17 cellular contexts compared by ENCODE assay signal in the genomic region with DNA sequence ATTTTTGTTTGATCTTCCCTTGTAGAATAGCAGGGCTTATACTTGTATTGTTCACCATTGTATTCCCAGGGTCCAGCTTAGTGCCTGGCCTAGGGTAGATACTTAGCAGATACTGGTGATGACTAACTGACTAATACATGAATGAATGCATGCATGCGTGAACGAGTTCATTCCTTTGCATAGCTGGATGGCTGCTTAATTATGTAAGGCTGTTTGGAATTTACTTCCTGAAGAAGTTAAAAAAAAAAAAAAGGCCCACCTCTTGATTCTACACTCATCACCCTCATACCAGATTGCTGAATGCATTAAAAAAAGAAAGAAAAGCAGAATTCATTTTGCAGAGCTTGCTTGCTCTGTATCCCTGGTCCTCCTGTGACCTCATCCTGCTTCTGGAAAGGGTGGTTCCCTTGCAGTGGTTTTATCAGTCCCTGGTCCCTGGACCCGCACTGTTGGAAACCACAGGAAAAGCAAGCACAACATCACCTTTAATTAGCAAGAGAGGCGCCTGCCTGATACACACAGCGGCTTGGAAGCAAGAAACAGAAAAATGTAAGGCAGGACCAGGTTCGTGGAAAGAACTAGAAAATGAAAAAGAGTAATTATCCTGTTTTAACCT.
DNase-seq lines count a peak whose midpoint lies in the region; ATAC-seq, FAIRE-seq and TF ChIP-seq lines count a peak whose summit lies in the region.
"Had no signal": no experiment of that assay in that cellular context is flagged by ENCODE, and none has a peak within 500 bp of the region (broad histone marks: within the 10 kb centered on the region; RNA-seq: fewer than 3 reads in every experiment).

No MANE protein-coding gene starts in this region.

- no peaks in the 10 kb centered on the region for H3K9me2 ChIP-seq in hepatocyte (replicated peaks; ENCODE audit: insufficient read depth)

- H3K27ac ChIP-seq in HUES48 (ENCODE audit: low read depth, low read length) (peak overlapping the region; percentile 52), hepatocyte (no peak overlapping the region)
- H3K27ac ChIP-seq: esophagus squamous epithelium, prostate gland, stomach had no signal

- TF ChIP-seq CTCF in bronchial epithelial cell (IDR thresholded peaks at IDR 0.05; ENCODE audit: insufficient read depth, low read length, severe bottlenecking) = no peak
- no peak for TF ChIP-seq CTCF in hepatocyte (IDR thresholded peaks at IDR 0.05; ENCODE audit: poor library complexity)

- H2AFZ ChIP-seq in hepatocyte = no peak overlapping the region

- no peaks in the 10 kb centered on the region for H3K9me3 Mint-ChIP-seq in activated T-cell treated with anti-CD3 and anti-CD28 coated beads, Interleukin-2, amount 50 U/mL, for 4 hours
- H3K9me3 Mint-ChIP-seq: activated CD4-positive, alpha-beta memory T cell treated with anti-CD3 and anti-CD28 coated beads for 36 hours had no signal

- peaks cover 10% of the 10 kb centered on the region; the same call in 1 of the 2 replicates for H3K4me1 ChIP-seq in HUES48 (ENCODE audit: control insufficient read depth, insufficient read depth, low read length)
- H3K4me1 ChIP-seq in hepatocyte (ENCODE audit: insufficient read depth) = no peaks in the 10 kb centered on the region
- H3K4me1 ChIP-seq: esophagus squamous epithelium, prostate gland, stomach had no signal

- H3K79me2 ChIP-seq in hepatocyte = no peaks in the 10 kb centered on the region

- no peaks in the 10 kb centered on the region for H3K27me3 Mint-ChIP-seq in activated T-cell treated with anti-CD3 and anti-CD28 coated beads, Interleukin-2, amount 50 U/mL, for 4 hours (ENCODE audit: low read depth)
- H3K27me3 Mint-ChIP-seq: activated CD4-positive, alpha-beta memory T cell treated with anti-CD3 and anti-CD28 coated beads for 36 hours; T-helper 17 cell had no signal

- H3K4me3 Mint-ChIP-seq in activated T-cell treated with anti-CD3 and anti-CD28 coated beads, Interleukin-2, amount 50 U/mL, for 4 hours = no peak overlapping the region
- H3K4me3 Mint-ChIP-seq: activated CD4-positive, alpha-beta memory T cell treated with anti-CD3 and anti-CD28 coated beads for 36 hours; CD4-positive, CD25-positive, alpha-beta regulatory T cell; T-helper 17 cell had no signal

- no peak for ATAC-seq in GM18861 (IDR thresholded peaks at IDR 0.05; ENCODE audit: unreplicated experiment)
- no peak for ATAC-seq in activated T-cell treated with anti-CD3 and anti-CD28 coated beads, Interleukin-2, amount 50 U/mL, for 4 hours
- ATAC-seq: T-helper 17 cell had no signal

- H3K36me3 Mint-ChIP-seq in activated T-cell treated with anti-CD3 and anti-CD28 coated beads, Interleukin-2, amount 50 U/mL, for 4 hours (ENCODE audit: insufficient read depth) = no peaks in the 10 kb centered on the region
- H3K36me3 Mint-ChIP-seq: activated CD4-positive, alpha-beta memory T cell treated with anti-CD3 and anti-CD28 coated beads for 36 hours had no signal

- H3K4me3 ChIP-seq in HUES48 (ENCODE audit: low read depth, low read length) (no peak overlapping the region), bronchial epithelial cell (ENCODE audit: low read depth, low read length) (no peak overlapping the region), hepatocyte (no peak overlapping the region)
- H3K4me3 ChIP-seq: esophagus squamous epithelium, prostate gland, stomach had no signal

- H4K20me1 ChIP-seq in hepatocyte (ENCODE audit: insufficient read depth, poor library complexity, severe bottlenecking) = no peaks in the 10 kb centered on the region

- 77% methylated on average over 6 of the region's 6 CpGs for WGBS in hepatocyte (ENCODE audit: low lambda C conversion rate, missing lambda C conversion rate)

- no peaks in the 10 kb centered on the region for H3K4me1 Mint-ChIP-seq in activated T-cell treated with anti-CD3 and anti-CD28 coated beads, Interleukin-2, amount 50 U/mL, for 4 hours (ENCODE audit: low read depth)
- H3K4me1 Mint-ChIP-seq: CD4-positive, CD25-positive, alpha-beta regulatory T cell; T-helper 17 cell had no signal

- H3K9me3 ChIP-seq in HUES48 (ENCODE audit: control insufficient read depth, insufficient read depth, low read length) (no peaks in the 10 kb centered on the region), hepatocyte (ENCODE audit: low read depth) (no peaks in the 10 kb centered on the region)
- H3K9me3 ChIP-seq: esophagus squamous epithelium, prostate gland, stomach had no signal

- H3K9ac ChIP-seq in HUES48 (ENCODE audit: low read depth, low read length) = no peak overlapping the region

- no peaks in the 10 kb centered on the region for H3K27me3 ChIP-seq in HUES48 (ENCODE audit: control insufficient read depth, insufficient read depth, low read length)
- H3K27me3 ChIP-seq in bronchial epithelial cell (ENCODE audit: control insufficient read depth, insufficient read depth, low read length) = no peaks in the 10 kb centered on the region
- H3K27me3 ChIP-seq in hepatocyte = no peaks in the 10 kb centered on the region
- H3K27me3 ChIP-seq: esophagus squamous epithelium, stomach had no signal

- peak; percentile 75 for DNase-seq in AG20443 (ENCODE audit: low spot score)
- peak; percentile 99 for DNase-seq in bronchial epithelial cell (ENCODE audit: low read depth)
- peak; percentile 28 for DNase-seq in left kidney (ENCODE audit: low read depth, low spot score)
- DNase-seq in hepatocyte (ENCODE audit: low spot score) = no peak
- no peak for DNase-seq in activated T-cell treated with anti-CD3 and anti-CD28 coated beads, Interleukin-2, amount 50 U/mL, for 4 hours
- no peak for DNase-seq in stimulated activated CD4-positive, alpha-beta T cell treated with anti-CD3 and anti-CD28 coated beads, Interleukin-12 subunit alpha, Interleukin-12 subunit beta, amount 100 ng/mL, for 4 hours
- DNase-seq: activated CD4-positive, alpha-beta memory T cell treated with anti-CD3 and anti-CD28 coated beads for 36 hours; activated effector memory CD4-positive, alpha-beta T cell treated with anti-CD3 and anti-CD28 coated beads, Interleukin-2, amount 50 U/mL, for 16 hours; CD4-positive, CD25-positive, alpha-beta regulatory T cell; esophagus squamous epithelium; NCI-H2171; stimulated activated CD4-positive, alpha-beta T cell treated with anti-CD3 and anti-CD28 coated beads, Interleukin-4, amount 100 ng/mL, for 4 hours; stomach; T-helper 17 cell had no signal

- no peak for FAIRE-seq in bronchial epithelial cell (lab: Jason Lieb, UNC)

- H3K36me3 ChIP-seq in HUES48 (ENCODE audit: control insufficient read depth, insufficient read depth, low read length) = no peaks in the 10 kb centered on the region
- no peaks in the 10 kb centered on the region for H3K36me3 ChIP-seq in bronchial epithelial cell (ENCODE audit: control insufficient read depth, insufficient read depth, low read length)
- H3K36me3 ChIP-seq in hepatocyte (replicated peaks; ENCODE audit: insufficient read depth, low read depth) = no peaks in the 10 kb centered on the region
- H3K36me3 ChIP-seq: esophagus squamous epithelium, prostate gland, stomach had no signal

- no peak overlapping the region for H3K4me2 ChIP-seq in hepatocyte

Comparison
In these comparisons a context has a peak if more than half of its experiments do, and no peak if none do; other contexts are left out.
1. DNase-seq: peak in AG20443 (single experiment), bronchial epithelial cell (single experiment) and left kidney (single experiment); none in hepatocyte (single experiment), activated T-cell treated with anti-CD3 and anti-CD28 coated beads, Interleukin-2, amount 50 U/mL, for 4 hours (single experiment) and stimulated activated CD4-positive, alpha-beta T cell treated with anti-CD3 and anti-CD28 coated beads, Interleukin-12 subunit alpha, Interleukin-12 subunit beta, amount 100 ng/mL, for 4 hours (single experiment).